In genomic region chr12:21666722-21667121, GRCh38 we compare ENCODE assay signal across 1 cellular context.
TF ChIP-seq lines count a peak whose summit lies in the region.

No MANE protein-coding gene starts in this region.

TF ChIP-seq in HepG2, 621 proteins besides CTCF, POLR2A, EP300 and RAD21 (continued from another document):
- TF ChIP-seq ZHX2 (IDR thresholded peaks at IDR 0.05; ENCODE audit: low read depth) (no peak), ZHX2 (CRISPR knock-in tag; IDR thresholded peaks at IDR 0.05; ENCODE audit: borderline replicate concordance) (no peak), ZNF468 (CRISPR knock-in tag; IDR thresholded peaks at IDR 0.05) (no peak)
